ENCODE assay signal across 24 cellular contexts in the genomic region with DNA sequence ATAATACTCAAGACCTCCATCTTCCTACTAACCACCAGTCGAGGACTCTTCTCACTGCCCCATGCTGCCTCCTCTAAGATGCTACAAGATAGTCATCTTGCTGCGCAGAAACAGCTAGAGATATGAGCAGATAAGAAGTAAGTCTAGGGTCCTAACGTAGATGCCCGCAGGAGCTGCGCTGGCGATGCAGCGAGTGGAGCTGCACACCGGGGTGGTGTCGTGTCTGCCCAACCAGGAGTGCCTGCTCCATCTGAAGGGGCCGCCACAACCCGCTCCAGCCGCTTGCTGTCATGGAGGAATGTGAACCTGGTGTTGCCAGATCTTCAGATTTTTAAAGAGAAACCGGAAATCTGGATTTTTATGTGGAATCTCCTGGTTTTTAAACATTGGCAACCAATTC.
DNase-seq lines count a peak whose midpoint lies in the region; ATAC-seq and TF ChIP-seq lines count a peak whose summit lies in the region.
"Had no signal": no experiment of that assay in that cellular context is flagged by ENCODE, and none has a peak within 500 bp of the region (broad histone marks: within the 10 kb centered on the region; RNA-seq: fewer than 3 reads in every experiment).

No MANE protein-coding gene starts in this region.

- intact Hi-C loops in Right ventricle myocardium superior (cut with DNase I) = loop anchor here (5.0 to 10.0 kb wide), 2 partner anchors 212 to 250 kb away; a partner anchor contains a TSS
- intact Hi-C loops in transverse colon (cut with DNase I; ENCODE audit: low total_unique reads) = loop anchor here (10.0 kb wide), 1 partner anchor 250 kb away; no protein-coding TSS in a partner anchor
- intact Hi-C loops in lower lobe of right lung (cut with DNase I) = no loop called here

- H2AK5ac ChIP-seq in neuronal stem cell (ENCODE audit: low read depth, low read length) = peak overlapping the region; percentile 44

- H3K9ac ChIP-seq in neuronal stem cell (ENCODE audit: low read depth, low read length, poor library complexity) = no peak overlapping the region
- H3K9ac ChIP-seq: GM23248 had no signal

- TF ChIP-seq EP300 in transverse colon (IDR thresholded peaks at IDR 0.05; ENCODE audit: low read depth) = no peak

- no peak overlapping the region for H4K8ac ChIP-seq in neuronal stem cell (ENCODE audit: low read depth, low read length)

- peak overlapping the region; percentile 95 for H2BK15ac ChIP-seq in neuronal stem cell (ENCODE audit: low read length)

- no peak overlapping the region for H3K4ac ChIP-seq in neuronal stem cell (ENCODE audit: low read length)

- H3K79me2 ChIP-seq in hepatocyte = no peaks in the 10 kb centered on the region

- H3K4me2 ChIP-seq in hepatocyte (no peak overlapping the region), neuronal stem cell (ENCODE audit: insufficient read depth, low read length, poor library complexity, severe bottlenecking) (no peak overlapping the region)

- H3K27me3 ChIP-seq in cardiac muscle cell (no peaks in the 10 kb centered on the region), hepatocyte (no peaks in the 10 kb centered on the region), neuronal stem cell (ENCODE audit: control insufficient read depth in 3 of 3, insufficient read depth in 3 of 3, low read depth in 1 of 3, low read length in 3 of 3) (peaks cover 0 to 2% (median 0%) of the 10 kb centered on the region in 3 experiments), transverse colon (no peaks in the 10 kb centered on the region), lower lobe of right lung (ENCODE audit: low read depth) (no peaks in the 10 kb centered on the region)

- peak overlapping the region; percentile 55 for H3K18ac ChIP-seq in neuronal stem cell (ENCODE audit: low read length)

- H4K20me1 ChIP-seq in hepatocyte (ENCODE audit: insufficient read depth, poor library complexity, severe bottlenecking) = no peaks in the 10 kb centered on the region

- no peaks in the 10 kb centered on the region for H3K79me1 ChIP-seq in neuronal stem cell (ENCODE audit: low read depth, low read length)

- DNase-seq in cardiac muscle cell (ENCODE audit: low read depth in 1 of 2, low spot score in 1 of 2) (peak in 1 of 2 donors; percentile 22), Right ventricle myocardium superior (no peak), hepatocyte (ENCODE audit: low spot score) (no peak), neuronal stem cell (ENCODE audit: low spot score) (no peak), transverse colon (no peak), lower lobe of right lung (no peak), kidney tubule cell (ENCODE audit: low spot score) (no peak), RWPE1 (ENCODE audit: low spot score) (no peak)
- DNase-seq: activated CD4-positive, alpha-beta memory T cell treated with anti-CD3 and anti-CD28 coated beads, Interleukin-2, amount 10 ng/mL, durations not matched to agents 7 days and 5 days; activated CD8-positive, alpha-beta memory T cell treated with anti-CD3 and anti-CD28 coated beads, Interleukin-2, amount 50 U/mL, for 4 hours; activated naive CD4-positive, alpha-beta T cell treated with anti-CD3 and anti-CD28 coated beads, Interleukin-2, amount 50 U/mL, for 16 hours; Calu3; CD4-positive, CD25-positive, alpha-beta regulatory T cell; DND-41; GF-D8; GM23248; kidney glomerular epithelial cell; NCI-H1436 treated with DMSO at 0.1 percent for 48 hours; NCI-H2107; NCI-H345; NCI-H748 treated with DMSO at 0.1 percent for 48 hours; stimulated activated CD4-positive, alpha-beta T cell treated with anti-CD3 and anti-CD28 coated beads, Interleukin-4, amount 100 ng/mL, for 24 hours had no signal

- H3K4me1 ChIP-seq in cardiac muscle cell (ENCODE audit: low read depth) (peaks cover 65% of the 10 kb centered on the region), hepatocyte (ENCODE audit: insufficient read depth) (peaks cover 69% of the 10 kb centered on the region), neuronal stem cell (ENCODE audit: control insufficient read depth in 2 of 2, insufficient read depth in 1 of 2, low read depth in 1 of 2, low read length in 2 of 2) (peaks cover 14 to 28% of the 10 kb centered on the region in 2 donors), transverse colon (peaks cover 25 to 50% (median 46%) of the 10 kb centered on the region in 4 donors), lower lobe of right lung (peaks cover 40% of the 10 kb centered on the region)

- H2BK120ac ChIP-seq in neuronal stem cell (ENCODE audit: low read depth, low read length) = no peak overlapping the region

- no peaks in the 10 kb centered on the region for H3K9me3 ChIP-seq in cardiac muscle cell (ENCODE audit: low read depth)
- no peaks in the 10 kb centered on the region for H3K9me3 ChIP-seq in hepatocyte (ENCODE audit: low read depth)
- peaks cover 2 to 3% of the 10 kb centered on the region in 2 donors for H3K9me3 ChIP-seq in neuronal stem cell (replicated peaks in 1 of 2; ENCODE audit: control insufficient read depth in 2 of 2, insufficient read depth in 1 of 2, low read depth in 1 of 2, low read length in 2 of 2)
- H3K9me3 ChIP-seq in transverse colon = no peaks in the 10 kb centered on the region
- H3K9me3 ChIP-seq in lower lobe of right lung = no peaks in the 10 kb centered on the region

- no peak for TF ChIP-seq POLR2A in transverse colon (IDR thresholded peaks at IDR 0.05)

- H3K14ac ChIP-seq in neuronal stem cell (ENCODE audit: low read length) = no peak overlapping the region

- no peak overlapping the region for H2BK12ac ChIP-seq in neuronal stem cell (ENCODE audit: low read length)

- ATAC-seq in Right ventricle myocardium superior (ENCODE audit: poor library complexity) (no peak), lower lobe of right lung (no peak)
- ATAC-seq: activated T-helper 17 cell treated with anti-CD3 and anti-CD28 coated beads, Interleukin-2, amount 50 U/mL, for 72 hours; Panc1 had no signal

- in situ Hi-C loops in transverse colon (cut with MboI; ENCODE audit: low pct_ligation_motif_present in 1 of 4, low pct_unique_long_range_greater_than_20kb in 1 of 4, low sequenced_read_pairs in 3 of 4) = loop anchor here in 1 of 4 donors (25.0 kb wide), 1 partner anchor 207 kb away; a partner anchor contains a TSS

- H4K91ac ChIP-seq in neuronal stem cell (ENCODE audit: low read depth, low read length, poor library complexity) = no peak overlapping the region

- no peak overlapping the region for H2AFZ ChIP-seq in hepatocyte
- H2AFZ ChIP-seq in neuronal stem cell (ENCODE audit: low read length) = no peak overlapping the region
- H2AFZ ChIP-seq: GM23248 had no signal

- TF ChIP-seq CTCF in cardiac muscle cell (IDR thresholded peaks at IDR 0.05; ENCODE audit: low read depth, low read length) (no peak), hepatocyte (IDR thresholded peaks at IDR 0.05; ENCODE audit: poor library complexity) (no peak), transverse colon (IDR thresholded peaks at IDR 0.05) (no peak), lower lobe of right lung (IDR thresholded peaks at IDR 0.05) (no peak), RWPE1 (conservative IDR thresholded peaks at IDR 0.05; ENCODE audit: low read depth) (no peak)

- no peaks in the 10 kb centered on the region for H3K9me2 ChIP-seq in hepatocyte (replicated peaks; ENCODE audit: insufficient read depth)

- peak overlapping the region; percentile 91 for H3K27ac ChIP-seq in cardiac muscle cell
- peak overlapping the region; percentile 78 for H3K27ac ChIP-seq in hepatocyte
- no peak overlapping the region for H3K27ac ChIP-seq in neuronal stem cell (replicated peaks; ENCODE audit: low read length)
- H3K27ac ChIP-seq in transverse colon = peak overlapping the region in 3 of 4 donors; percentile 42 to 60 (median 49)
- H3K27ac ChIP-seq in lower lobe of right lung = no peak overlapping the region
- H3K27ac ChIP-seq in RWPE1 = no peak overlapping the region
- H3K27ac ChIP-seq: GM23248 had no signal

- no peak overlapping the region for H2BK5ac ChIP-seq in neuronal stem cell (ENCODE audit: low read length)

- H3K36me3 ChIP-seq in cardiac muscle cell (no peaks in the 10 kb centered on the region), hepatocyte (replicated peaks; ENCODE audit: insufficient read depth, low read depth) (no peaks in the 10 kb centered on the region), neuronal stem cell (replicated peaks in 1 of 2; ENCODE audit: control insufficient read depth in 2 of 2, insufficient read depth in 2 of 2, low read length in 2 of 2) (peaks cover 2 to 43% of the 10 kb centered on the region in 2 donors), transverse colon (no peaks in the 10 kb centered on the region), lower lobe of right lung (peaks cover 52% of the 10 kb centered on the region)

- no peak overlapping the region for H3K4me3 ChIP-seq in cardiac muscle cell
- no peak overlapping the region for H3K4me3 ChIP-seq in hepatocyte
- no peak overlapping the region for H3K4me3 ChIP-seq in neuronal stem cell (ENCODE audit: low read length in 2 of 2)
- H3K4me3 ChIP-seq in transverse colon = no peak overlapping the region
- H3K4me3 ChIP-seq in lower lobe of right lung = no peak overlapping the region
- H3K4me3 ChIP-seq: GM23248 had no signal

- WGBS in hepatocyte (ENCODE audit: low lambda C conversion rate, missing lambda C conversion rate) = 82% methylated on average over 13 of the region's 13 CpGs
- no CpG with 5 or more reads among the region's 13 CpGs for WGBS in neuronal stem cell (ENCODE audit: extremely low coverage in 2 of 2, insufficient read length in 2 of 2, insufficient replicate concordance in 1 of 2), 2 donors
- 95 to 100% methylated on average over 3 to 13 of the region's 13 CpGs for WGBS in transverse colon (ENCODE audit: low coverage in 1 of 2), 2 donors

- CTCF ChIA-PET in RWPE1 (lab: Yijun Ruan, JAX) = no interaction called here

- H3K23ac ChIP-seq in neuronal stem cell (ENCODE audit: low read depth, low read length, poor library complexity) = no peak overlapping the region

- POLR2A ChIA-PET in RWPE1 (lab: Yijun Ruan, JAX; ENCODE audit: low non-redundant PET) = no interaction called here

Comparison
In these comparisons a context has a peak if more than half of its experiments do, and no peak if none do; other contexts are left out.
1. H3K27ac ChIP-seq: peak in cardiac muscle cell (single experiment), hepatocyte (single experiment) and transverse colon (3 of 4); none in neuronal stem cell (single experiment), lower lobe of right lung (single experiment) and RWPE1 (single experiment).